8 cellular contexts compared by ENCODE assay signal in genomic region chr21:43866233-43866632, GRCh38. TPM values are rescaled to one million over a fixed set of nuclear protein-coding genes. Genes with fewer than 3 reads are reported as not detected.
DNase-seq lines count a peak whose midpoint lies in the region; ATAC-seq and TF ChIP-seq lines count a peak whose summit lies in the region.

No MANE protein-coding gene starts in this region.

- ATAC-seq in activated CD8-positive, alpha-beta T cell treated with anti-CD3 and anti-CD28 coated beads for 36 hours, result peak; percentile 52
- ATAC-seq in naive B cell (ENCODE audit: low read depth in 2 of 2) (peak; percentile 28 to 29), GM18861 (IDR thresholded peaks at IDR 0.05; ENCODE audit: unreplicated experiment) (no peak)

- H3K27ac ChIP-seq in Karpas-422 (ENCODE audit: low read length), result peak overlapping the region; percentile 84
- H3K27ac ChIP-seq in esophagus (ENCODE audit: low read depth in 2 of 2, low read length in 1 of 2), result peak overlapping the region; percentile 86 to 95

- H3K9me3 ChIP-seq in Karpas-422 (ENCODE audit: low read length), result no peaks in the 10 kb centered on the region
- H3K9me3 ChIP-seq in esophagus (ENCODE audit: control insufficient read depth in 2 of 2, insufficient read depth in 1 of 2, low read depth in 1 of 2, low read length in 1 of 2), result no peaks in the 10 kb centered on the region

- H3K27me3 ChIP-seq in Karpas-422 (ENCODE audit: low read length), result no peaks in the 10 kb centered on the region
- H3K27me3 ChIP-seq in esophagus (ENCODE audit: control insufficient read depth in 1 of 2, insufficient read depth in 2 of 2, low read length in 2 of 2), result no peaks in the 10 kb centered on the region

- H3K36me3 ChIP-seq in Karpas-422 (ENCODE audit: insufficient read depth, low read length), result peaks cover 26% of the 10 kb centered on the region
- peaks cover 0 to 4% of the 10 kb centered on the region in 2 donors for H3K36me3 ChIP-seq in esophagus (ENCODE audit: control insufficient read depth in 2 of 2, insufficient read depth in 2 of 2, low read length in 1 of 2)

- H3K4me2 ChIP-seq in Karpas-422 (ENCODE audit: low read depth, low read length, poor library complexity, severe bottlenecking), result peak overlapping the region; percentile 74

- TF ChIP-seq CTCF in activated CD8-positive, alpha-beta T cell treated with anti-CD3 and anti-CD28 coated beads for 36 hours (IDR thresholded peaks at IDR 0.05), result no peak

- WGBS in esophagus, 2 donors, result 1 to 6% methylated on average over 11 to 16 of the region's 16 CpGs

- H3K4me3 ChIP-seq in Karpas-422 (ENCODE audit: low read length) (peak overlapping the region; percentile 97), esophagus (ENCODE audit: low read depth in 1 of 2, low read length in 2 of 2) (peak overlapping the region; percentile 8 to 83)

- peaks cover 44% of the 10 kb centered on the region for H3K4me1 Mint-ChIP-seq in activated CD8-positive, alpha-beta T cell treated with anti-CD3 and anti-CD28 coated beads for 36 hours (ENCODE audit: low read depth)
- peaks cover 17 to 49% (median 40%) of the 10 kb centered on the region in 3 donors for H3K4me1 Mint-ChIP-seq in naive B cell

- no peaks in the 10 kb centered on the region for H3K27me3 Mint-ChIP-seq in activated CD8-positive, alpha-beta T cell treated with anti-CD3 and anti-CD28 coated beads for 36 hours
- no peaks in the 10 kb centered on the region for H3K27me3 Mint-ChIP-seq in naive B cell

- H3K79me2 ChIP-seq in Karpas-422 (ENCODE audit: low read length), result peaks cover 57% of the 10 kb centered on the region

- intact Hi-C loops in activated CD8-positive, alpha-beta T cell treated with anti-CD3 and anti-CD28 coated beads for 36 hours (cut with micrococcal nuclease), result loop anchor here (10.0 kb wide), 1 partner anchor 49 kb away; no protein-coding TSS in a partner anchor

- H2AFZ ChIP-seq in Karpas-422 (ENCODE audit: low read length), result no peak overlapping the region

- H3K4me3 Mint-ChIP-seq in activated CD8-positive, alpha-beta T cell treated with anti-CD3 and anti-CD28 coated beads for 36 hours, result peak overlapping the region; percentile 77
- peak overlapping the region; percentile 78 to 94 (median 84) for H3K4me3 Mint-ChIP-seq in naive B cell

- DNase-seq in D341Med (ENCODE audit: low spot score), result peak; percentile 76
- DNase-seq in Karpas-422, result peak; percentile 82
- DNase-seq in activated CD8-positive, alpha-beta T cell treated with anti-CD3 and anti-CD28 coated beads for 36 hours, result peak; percentile 77
- DNase-seq in naive B cell, result no peak
- peak; percentile 26 for DNase-seq in superior temporal gyrus (ENCODE audit: extremely low spot score)
- no peak for DNase-seq in NCI-H1930 (lab: John Stamatoyannopoulos, UW)

- CTCF ChIA-PET in activated CD8-positive, alpha-beta T cell treated with anti-CD3 and anti-CD28 coated beads for 36 hours (lab: Charles Lee), result interaction anchor here (1.0 to 1.5 kb wide), 2 partner anchors 52 to 73 kb away, joined by 3 to 9 read pairs; no protein-coding TSS in a partner anchor

- POLR2A ChIA-PET in activated CD8-positive, alpha-beta T cell treated with anti-CD3 and anti-CD28 coated beads for 36 hours (lab: Charles Lee), result interaction anchor here (0.6 to 1.3 kb wide), 8 partner anchors 11 to 147 kb away, joined by 3 to 4 read pairs (median 3); no protein-coding TSS in a partner anchor

- peak overlapping the region; percentile 92 for H3K27ac Mint-ChIP-seq in activated CD8-positive, alpha-beta T cell treated with anti-CD3 and anti-CD28 coated beads for 36 hours
- H3K27ac Mint-ChIP-seq in naive B cell, result peak overlapping the region in 5 of 6 donors; percentile 56 to 91 (median 86)

- H3K9me3 Mint-ChIP-seq in activated CD8-positive, alpha-beta T cell treated with anti-CD3 and anti-CD28 coated beads for 36 hours, result no peaks in the 10 kb centered on the region
- H3K9me3 Mint-ChIP-seq in naive B cell, result no peaks in the 10 kb centered on the region

- H4K20me1 ChIP-seq in Karpas-422 (ENCODE audit: insufficient read depth, low read depth, low read length), result no peaks in the 10 kb centered on the region

- H3K9ac ChIP-seq in Karpas-422 (ENCODE audit: low read length), result peak overlapping the region; percentile 97

- no peaks in the 10 kb centered on the region for H3K9me2 ChIP-seq in Karpas-422 (replicated peaks; ENCODE audit: insufficient read depth, low read length)

- H3K4me1 ChIP-seq in Karpas-422 (ENCODE audit: low read length), result peaks cover 22% of the 10 kb centered on the region
- H3K4me1 ChIP-seq in esophagus (ENCODE audit: control insufficient read depth in 2 of 2, insufficient read depth in 2 of 2, low read length in 1 of 2), result peaks cover 6 to 14% of the 10 kb centered on the region in 2 donors

- peaks cover 27% of the 10 kb centered on the region for H3K36me3 Mint-ChIP-seq in activated CD8-positive, alpha-beta T cell treated with anti-CD3 and anti-CD28 coated beads for 36 hours (ENCODE audit: low read depth)
- H3K36me3 Mint-ChIP-seq in naive B cell, result no peaks in the 10 kb centered on the region

RNA-seq across cellular contexts. Expression of gene AGPAT3, which starts 1.2 kb away (rescaled TPM):
- 29.0 and 42.2 TPM in 2 replicates for total RNA-seq in Karpas-422 (2014; rRNA removed; shearing (Covaris generic); ENCODE audit: low replicate concordance)
- total RNA-seq in activated CD8-positive, alpha-beta T cell treated with anti-CD3 and anti-CD28 coated beads for 36 hours, result 10 to 100 TPM; 59.3 to 62.2 TPM
- polyA plus RNA-seq in esophagus (10 to 100 TPM; 15.3 to 18.6 TPM), naive B cell (ENCODE audit: low read depth in 6 of 6) (10 to 100 TPM in 2 of 6 donors, 1 to 10 TPM in 4; 6.4 to 11.9 (median 8.1) TPM)

Comparison
In these comparisons a context has a peak if more than half of its experiments do, and no peak if none do; other contexts are left out.
1. DNase-seq: peak in D341Med (single experiment), Karpas-422 (single experiment), activated CD8-positive, alpha-beta T cell treated with anti-CD3 and anti-CD28 coated beads for 36 hours (single experiment) and superior temporal gyrus (single experiment); none in naive B cell (single experiment) and NCI-H1930 (0 of 2).